24 cellular contexts compared by ENCODE assay signal in the genomic region with DNA sequence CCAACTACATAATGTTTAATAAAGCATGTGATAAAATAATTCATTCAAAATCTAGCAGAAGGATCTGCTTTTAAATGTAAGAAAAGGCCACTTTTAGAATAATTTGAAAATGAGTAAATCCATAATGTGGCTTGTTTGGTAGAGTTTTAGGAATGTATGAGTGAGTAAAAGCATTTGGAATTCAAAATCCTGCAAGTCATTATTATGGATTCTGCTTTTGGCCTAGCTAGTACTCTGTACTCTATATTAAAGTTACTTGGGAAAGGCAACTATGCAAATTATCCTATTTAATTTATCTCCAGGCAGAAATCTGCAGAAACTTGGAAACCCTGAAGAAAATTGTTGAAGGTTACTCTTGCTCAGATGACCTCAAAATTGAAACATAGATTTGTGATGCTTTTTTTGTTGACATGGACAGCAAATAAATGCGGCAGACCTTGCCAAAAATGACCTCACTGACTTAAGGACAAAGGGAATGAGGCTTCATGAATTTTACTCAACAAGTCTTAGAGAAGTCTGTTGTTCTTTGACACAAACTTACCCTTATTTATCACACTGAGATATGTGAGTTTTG.
DNase-seq lines count a peak whose midpoint lies in the region; ATAC-seq and TF ChIP-seq lines count a peak whose summit lies in the region.
"Had no signal": no experiment of that assay in that cellular context is flagged by ENCODE, and none has a peak within 500 bp of the region (broad histone marks: within the 10 kb centered on the region; RNA-seq: fewer than 3 reads in every experiment).

No MANE protein-coding gene starts in this region.

- no peaks in the 10 kb centered on the region for H3K36me3 Mint-ChIP-seq in activated CD4-positive, alpha-beta memory T cell treated with anti-CD3 and anti-CD28 coated beads, Interleukin-2, amount 10 ng/mL, durations not matched to agents 7 days and 5 days (ENCODE audit: low read depth)

- no peaks in the 10 kb centered on the region for H3K4me1 Mint-ChIP-seq in activated CD4-positive, alpha-beta memory T cell treated with anti-CD3 and anti-CD28 coated beads, Interleukin-2, amount 10 ng/mL, durations not matched to agents 7 days and 5 days
- H3K4me1 Mint-ChIP-seq: activated T-helper 17 cell treated with anti-CD3 and anti-CD28 coated beads, Interleukin-2, amount 50 U/mL, for 72 hours; endodermal cell; stimulated activated naive CD8-positive, alpha-beta T cell treated with anti-CD3 and anti-CD28 coated beads, Interleukin-15, amount 100 ng/mL, for 72 hours; T-helper 17 cell had no signal

- no peaks in the 10 kb centered on the region for H3K9me3 Mint-ChIP-seq in activated CD4-positive, alpha-beta memory T cell treated with anti-CD3 and anti-CD28 coated beads, Interleukin-2, amount 10 ng/mL, durations not matched to agents 7 days and 5 days

- no peak overlapping the region for H3K4me3 Mint-ChIP-seq in activated CD4-positive, alpha-beta memory T cell treated with anti-CD3 and anti-CD28 coated beads, Interleukin-2, amount 10 ng/mL, durations not matched to agents 7 days and 5 days
- H3K4me3 Mint-ChIP-seq: activated CD8-positive, alpha-beta T cell treated with anti-CD3 and anti-CD28 coated beads for 36 hours; activated T-helper 17 cell treated with anti-CD3 and anti-CD28 coated beads, Interleukin-2, amount 50 U/mL, for 72 hours; dendritic cell treated with granulocyte-macrophage colony-stimulating factor and Interleukin-4, amounts not matched to agents 40 ng/mL and 50 ng/mL, for 4 days; endodermal cell; stimulated activated naive CD8-positive, alpha-beta T cell treated with anti-CD3 and anti-CD28 coated beads, Interleukin-15, amount 100 ng/mL, for 72 hours; T-helper 17 cell had no signal

- CTCF ChIA-PET in activated CD4-positive, alpha-beta memory T cell treated with anti-CD3 and anti-CD28 coated beads, Interleukin-2, amount 10 ng/mL, durations not matched to agents 7 days and 5 days (lab: Charles Lee): no interaction called here

- no peak overlapping the region for H3K27ac Mint-ChIP-seq in activated CD4-positive, alpha-beta memory T cell treated with anti-CD3 and anti-CD28 coated beads, Interleukin-2, amount 10 ng/mL, durations not matched to agents 7 days and 5 days
- H3K27ac Mint-ChIP-seq: activated CD8-positive, alpha-beta T cell treated with anti-CD3 and anti-CD28 coated beads for 36 hours; activated T-helper 17 cell treated with anti-CD3 and anti-CD28 coated beads, Interleukin-2, amount 50 U/mL, for 72 hours; dendritic cell treated with granulocyte-macrophage colony-stimulating factor and Interleukin-4, amounts not matched to agents 40 ng/mL and 50 ng/mL, for 4 days; endodermal cell; stimulated activated naive CD8-positive, alpha-beta T cell treated with anti-CD3 and anti-CD28 coated beads, Interleukin-15, amount 100 ng/mL, for 72 hours; T-helper 17 cell had no signal

- H3K27me3 Mint-ChIP-seq in activated CD4-positive, alpha-beta memory T cell treated with anti-CD3 and anti-CD28 coated beads, Interleukin-2, amount 10 ng/mL, durations not matched to agents 7 days and 5 days: no peaks in the 10 kb centered on the region
- H3K27me3 Mint-ChIP-seq: activated CD8-positive, alpha-beta T cell treated with anti-CD3 and anti-CD28 coated beads for 36 hours; activated T-helper 17 cell treated with anti-CD3 and anti-CD28 coated beads, Interleukin-2, amount 50 U/mL, for 72 hours; dendritic cell treated with granulocyte-macrophage colony-stimulating factor and Interleukin-4, amounts not matched to agents 40 ng/mL and 50 ng/mL, for 4 days; stimulated activated naive CD8-positive, alpha-beta T cell treated with anti-CD3 and anti-CD28 coated beads, Interleukin-15, amount 100 ng/mL, for 72 hours; T-helper 17 cell had no signal

- POLR2A ChIA-PET in activated CD4-positive, alpha-beta memory T cell treated with anti-CD3 and anti-CD28 coated beads, Interleukin-2, amount 10 ng/mL, durations not matched to agents 7 days and 5 days (lab: Charles Lee): no interaction called here

- DNase-seq in A172 (ENCODE audit: low spot score): peak; percentile 17
- peak; percentile 23 for DNase-seq in H4 (ENCODE audit: low spot score)
- peak; percentile 2 for DNase-seq in fibroblast of peridontal ligament (ENCODE audit: extremely low read depth)
- no peak for DNase-seq in activated CD4-positive, alpha-beta memory T cell treated with anti-CD3 and anti-CD28 coated beads, Interleukin-2, amount 10 ng/mL, durations not matched to agents 7 days and 5 days
- no peak for DNase-seq in NCI-H2107 treated with DMSO at 0.1 percent for 48 hours (lab: John Stamatoyannopoulos, UW; ENCODE audit: unreplicated experiment)
- no peak for DNase-seq in DMS53 (lab: John Stamatoyannopoulos, UW)
- DNase-seq: activated CD4-positive, CD25-positive, alpha-beta regulatory T cell treated with anti-CD3 and anti-CD28 coated beads, Interleukin-2, amount 50 U/mL, for 72 hours; activated CD8-positive, alpha-beta T cell treated with anti-CD3 and anti-CD28 coated beads for 36 hours; activated naive CD4-positive, alpha-beta T cell treated with anti-CD3 and anti-CD28 coated beads, Interleukin-2, amount 50 U/mL, for 16 hours; central memory CD4-positive, alpha-beta T cell; endodermal cell; left ventricle myocardium inferior; NCI-H1417; NCI-H2081 treated with DMSO at 0.1 percent for 48 hours; NCI-H748 treated with DMSO at 0.1 percent for 48 hours; nucleus accumbens; stimulated activated CD8-positive, alpha-beta memory T cell treated with anti-CD3 and anti-CD28 coated beads, Interleukin-4, amount 100 ng/mL, for 48 hours; stimulated activated naive CD8-positive, alpha-beta T cell treated with anti-CD3 and anti-CD28 coated beads, Interleukin-15, amount 100 ng/mL, for 72 hours; T-helper 17 cell; tibial artery had no signal

- ATAC-seq in SK-N-SH treated with all-trans-retinoic acid at 6 μM for 48 hours: peak; percentile 76
- ATAC-seq in GM18867 (IDR thresholded peaks at IDR 0.05; ENCODE audit: unreplicated experiment): no peak
- ATAC-seq: activated CD8-positive, alpha-beta T cell treated with anti-CD3 and anti-CD28 coated beads for 36 hours; activated T-helper 17 cell treated with anti-CD3 and anti-CD28 coated beads, Interleukin-2, amount 50 U/mL, for 72 hours; stimulated activated naive CD8-positive, alpha-beta T cell treated with anti-CD3 and anti-CD28 coated beads, Interleukin-15, amount 100 ng/mL, for 72 hours; T-helper 17 cell had no signal

TF ChIP-seq in SK-N-SH treated with all-trans-retinoic acid at 6 μM for 48 hours, 23 proteins besides CTCF, POLR2A, EP300 and RAD21:
- TF ChIP-seq TCF4 (CRISPR knock-in tag; IDR thresholded peaks at IDR 0.05; ENCODE audit: borderline replicate concordance) (no peak), OSR1 (CRISPR knock-in tag; IDR thresholded peaks at IDR 0.05) (no peak), TOX (CRISPR knock-in tag; IDR thresholded peaks at IDR 0.05; ENCODE audit: borderline replicate concordance) (no peak), ARNTL (CRISPR knock-in tag; IDR thresholded peaks at IDR 0.05; ENCODE audit: borderline replicate concordance, low read depth) (no peak), RARB (CRISPR knock-in tag; IDR thresholded peaks at IDR 0.05) (no peak)
- TF ChIP-seq, protein P1, sequence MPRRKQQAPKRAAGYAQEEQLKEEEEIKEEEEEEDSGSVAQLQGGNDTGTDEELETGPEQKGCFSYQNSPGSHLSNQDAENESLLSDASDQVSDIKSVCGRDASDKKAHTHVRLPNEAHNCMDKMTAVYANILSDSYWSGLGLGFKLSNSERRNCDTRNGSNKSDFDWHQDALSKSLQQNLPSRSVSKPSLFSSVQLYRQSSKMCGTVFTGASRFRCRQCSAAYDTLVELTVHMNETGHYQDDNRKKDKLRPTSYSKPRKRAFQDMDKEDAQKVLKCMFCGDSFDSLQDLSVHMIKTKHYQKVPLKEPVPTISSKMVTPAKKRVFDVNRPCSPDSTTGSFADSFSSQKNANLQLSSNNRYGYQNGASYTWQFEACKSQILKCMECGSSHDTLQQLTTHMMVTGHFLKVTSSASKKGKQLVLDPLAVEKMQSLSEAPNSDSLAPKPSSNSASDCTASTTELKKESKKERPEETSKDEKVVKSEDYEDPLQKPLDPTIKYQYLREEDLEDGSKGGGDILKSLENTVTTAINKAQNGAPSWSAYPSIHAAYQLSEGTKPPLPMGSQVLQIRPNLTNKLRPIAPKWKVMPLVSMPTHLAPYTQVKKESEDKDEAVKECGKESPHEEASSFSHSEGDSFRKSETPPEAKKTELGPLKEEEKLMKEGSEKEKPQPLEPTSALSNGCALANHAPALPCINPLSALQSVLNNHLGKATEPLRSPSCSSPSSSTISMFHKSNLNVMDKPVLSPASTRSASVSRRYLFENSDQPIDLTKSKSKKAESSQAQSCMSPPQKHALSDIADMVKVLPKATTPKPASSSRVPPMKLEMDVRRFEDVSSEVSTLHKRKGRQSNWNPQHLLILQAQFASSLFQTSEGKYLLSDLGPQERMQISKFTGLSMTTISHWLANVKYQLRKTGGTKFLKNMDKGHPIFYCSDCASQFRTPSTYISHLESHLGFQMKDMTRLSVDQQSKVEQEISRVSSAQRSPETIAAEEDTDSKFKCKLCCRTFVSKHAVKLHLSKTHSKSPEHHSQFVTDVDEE (CRISPR knock-in tag; IDR thresholded peaks at IDR 0.05): no peak
TF ChIP-seq in SK-N-SH treated with all-trans-retinoic acid at 6 μM for 48 hours: peak in this region for 0.

Comparison
In these comparisons a context has a peak if more than half of its experiments do, and no peak if none do; other contexts are left out.
1. DNase-seq: peak in A172 (single experiment), H4 (single experiment) and fibroblast of peridontal ligament (single experiment); none in activated CD4-positive, alpha-beta memory T cell treated with anti-CD3 and anti-CD28 coated beads, Interleukin-2, amount 10 ng/mL, durations not matched to agents 7 days and 5 days (single experiment), NCI-H2107 treated with DMSO at 0.1 percent for 48 hours (single experiment) and DMS53 (single experiment).